In the genomic region with DNA sequence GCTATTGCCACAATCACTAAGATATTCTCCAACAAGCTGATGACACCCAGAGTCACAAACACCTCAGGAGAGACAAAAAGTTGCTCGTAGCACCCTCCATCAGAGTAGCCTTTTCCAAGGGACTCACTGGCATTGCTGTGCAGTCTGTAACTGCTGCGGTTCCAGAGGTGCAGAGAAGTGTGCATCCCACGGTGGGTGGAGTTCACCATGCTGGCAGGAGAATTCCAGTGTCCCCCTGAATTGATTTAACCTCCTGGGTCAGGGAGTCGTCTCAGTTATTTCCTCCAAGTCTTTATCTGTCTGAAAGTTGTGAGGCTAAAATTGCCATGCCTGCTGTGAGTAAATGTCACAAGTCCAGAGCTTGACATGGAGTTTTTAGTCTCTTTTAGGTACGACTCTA, we compare ENCODE assay signal across 14 cellular contexts. TPM values are rescaled to one million over a fixed set of nuclear protein-coding genes. Genes with fewer than 3 reads are reported as not detected.
DNase-seq lines count a peak whose midpoint lies in the region; ATAC-seq and TF ChIP-seq lines count a peak whose summit lies in the region.
"Had no signal": no experiment of that assay in that cellular context is flagged by ENCODE, and none has a peak within 500 bp of the region (broad histone marks: within the 10 kb centered on the region; RNA-seq: fewer than 3 reads in every experiment).

No MANE protein-coding gene starts in this region.

- DNase-seq in PC-3 (no peak), foreskin keratinocyte (no peak), GM10266 (ENCODE audit: extremely low spot score) (no peak)
- no peak for DNase-seq in activated CD4-positive, alpha-beta T cell treated with anti-CD3 and anti-CD28 coated beads, Interleukin-2, amount 10 ng/mL, durations not matched to agents 24 days and 14 days
- DNase-seq: activated CD8-positive, alpha-beta memory T cell treated with anti-CD3 and anti-CD28 coated beads, Interleukin-2, amount 50 U/mL, for 48 hours; activated naive CD4-positive, alpha-beta T cell treated with anti-CD3 and anti-CD28 coated beads for 36 hours; CD8-positive, alpha-beta memory T cell; MV-4-11; Right ventricle myocardium superior; stimulated activated CD4-positive, alpha-beta T cell treated with anti-CD3 and anti-CD28 coated beads, Interleukin-2, amount 100 ng/mL, for 24 hours had no signal

- H3K9me3 ChIP-seq in PC-3 (ENCODE audit: low read length) (no peaks in the 10 kb centered on the region), parathyroid adenoma (ENCODE audit: control insufficient read depth, low read length) (no peaks in the 10 kb centered on the region)

- CTCF ChIA-PET in PC-3 (lab: Charles Lee): no interaction called here

- no peaks in the 10 kb centered on the region for H3K9me2 ChIP-seq in PC-3 (replicated peaks; ENCODE audit: low read length)

- BruUV-seq in PC-3 (replicated peaks; lab: Mats Ljungman, UMichigan): no TSS peak

- H3K9ac ChIP-seq in PC-3 (ENCODE audit: low read length) (no peak overlapping the region), parathyroid adenoma (no peak overlapping the region)

- no peaks in the 10 kb centered on the region for H3K36me3 Mint-ChIP-seq in activated CD4-positive, alpha-beta T cell treated with anti-CD3 and anti-CD28 coated beads, Interleukin-2, amount 10 ng/mL, durations not matched to agents 24 days and 14 days (ENCODE audit: low read depth)

- H3K9me3 Mint-ChIP-seq in activated CD4-positive, alpha-beta T cell treated with anti-CD3 and anti-CD28 coated beads, Interleukin-2, amount 10 ng/mL, durations not matched to agents 24 days and 14 days: no peaks in the 10 kb centered on the region
- H3K9me3 Mint-ChIP-seq: activated naive CD4-positive, alpha-beta T cell treated with anti-CD3 and anti-CD28 coated beads for 36 hours had no signal

- H3K36me3 ChIP-seq in PC-3 (ENCODE audit: low read depth, low read length) (no peaks in the 10 kb centered on the region), parathyroid adenoma (ENCODE audit: control insufficient read depth, insufficient read depth, low read length) (no peaks in the 10 kb centered on the region)

- H3K4me2 ChIP-seq in PC-3 (ENCODE audit: low read length) (peak overlapping the region; percentile 84), parathyroid adenoma (ENCODE audit: low read length) (peak overlapping the region; percentile 46)

- no peaks in the 10 kb centered on the region for H3F3A ChIP-seq in PC-3 (ENCODE audit: low read length, unreplicated experiment)

- H3K4me1 ChIP-seq in PC-3 (ENCODE audit: insufficient read depth, low read length) (peaks cover 11% of the 10 kb centered on the region; the same call in 1 of the 2 replicates), foreskin keratinocyte (no peaks in the 10 kb centered on the region), parathyroid adenoma (no peaks in the 10 kb centered on the region)

- no peaks in the 10 kb centered on the region for H3K4me1 Mint-ChIP-seq in activated CD4-positive, alpha-beta T cell treated with anti-CD3 and anti-CD28 coated beads, Interleukin-2, amount 10 ng/mL, durations not matched to agents 24 days and 14 days
- H3K4me1 Mint-ChIP-seq: CD8-positive, alpha-beta memory T cell had no signal

- no peak overlapping the region for H3K4me3 ChIP-seq in PC-3 (ENCODE audit: low read length)
- no peak overlapping the region for H3K4me3 ChIP-seq in parathyroid adenoma (ENCODE audit: low read depth, low read length)

- no peaks in the 10 kb centered on the region for H3K27me3 ChIP-seq in PC-3 (ENCODE audit: low read length)
- peaks cover 3% of the 10 kb centered on the region for H3K27me3 ChIP-seq in foreskin keratinocyte
- H3K27me3 ChIP-seq in parathyroid adenoma (ENCODE audit: control insufficient read depth, insufficient read depth, low read length): no peaks in the 10 kb centered on the region

- peak overlapping the region; percentile 83; the same call in 1 of the 2 replicates for H2AFZ ChIP-seq in PC-3 (ENCODE audit: low read length)
- H2AFZ ChIP-seq in parathyroid adenoma: no peak overlapping the region

- POLR2A ChIA-PET in PC-3 (lab: Charles Lee; ENCODE audit: unreplicated experiment): no interaction called here

- no peaks in the 10 kb centered on the region for H3K27me3 Mint-ChIP-seq in activated CD4-positive, alpha-beta T cell treated with anti-CD3 and anti-CD28 coated beads, Interleukin-2, amount 10 ng/mL, durations not matched to agents 24 days and 14 days
- H3K27me3 Mint-ChIP-seq: CD8-positive, alpha-beta memory T cell had no signal

- H3K27ac ChIP-seq in PC-3 (ENCODE audit: low read length): no peak overlapping the region
- no peak overlapping the region for H3K27ac ChIP-seq in foreskin keratinocyte
- H3K27ac ChIP-seq in parathyroid adenoma: no peak overlapping the region

- intact Hi-C loops in PC-3 (cut with micrococcal nuclease): no loop called here
- intact Hi-C loops in activated CD4-positive, alpha-beta T cell treated with anti-CD3 and anti-CD28 coated beads, Interleukin-2, amount 10 ng/mL, durations not matched to agents 24 days and 14 days (cut with micrococcal nuclease): no loop called here

- H3K79me2 ChIP-seq in PC-3 (ENCODE audit: low read length): no peaks in the 10 kb centered on the region
- H3K79me2 ChIP-seq in parathyroid adenoma: no peaks in the 10 kb centered on the region

- ATAC-seq in GM18498 (IDR thresholded peaks at IDR 0.05; ENCODE audit: unreplicated experiment) (peak; percentile 21), PC-3 (no peak), foreskin keratinocyte (peak; percentile 5), HG03045 (IDR thresholded peaks at IDR 0.05; ENCODE audit: unreplicated experiment) (no peak)
- ATAC-seq: HepG2 had no signal

- no peaks in the 10 kb centered on the region for H4K20me1 ChIP-seq in PC-3 (ENCODE audit: low read length)

- H3K4me3 Mint-ChIP-seq in activated CD4-positive, alpha-beta T cell treated with anti-CD3 and anti-CD28 coated beads, Interleukin-2, amount 10 ng/mL, durations not matched to agents 24 days and 14 days: no peak overlapping the region
- H3K4me3 Mint-ChIP-seq: activated naive CD4-positive, alpha-beta T cell treated with anti-CD3 and anti-CD28 coated beads for 36 hours; CD8-positive, alpha-beta memory T cell had no signal

- TF ChIP-seq CTCF in PC-3 (conservative IDR thresholded peaks at IDR 0.05; ENCODE audit: low read depth, low read length) (no peak), foreskin keratinocyte (conservative IDR thresholded peaks at IDR 0.05) (no peak), parathyroid adenoma (IDR thresholded peaks at IDR 0.05) (no peak), GM10266 (IDR thresholded peaks at IDR 0.05; ENCODE audit: control insufficient read depth, insufficient read depth, low read depth, missing control alignments) (no peak)

- no peak overlapping the region for H3K27ac Mint-ChIP-seq in activated CD4-positive, alpha-beta T cell treated with anti-CD3 and anti-CD28 coated beads, Interleukin-2, amount 10 ng/mL, durations not matched to agents 24 days and 14 days
- H3K27ac Mint-ChIP-seq: activated naive CD4-positive, alpha-beta T cell treated with anti-CD3 and anti-CD28 coated beads for 36 hours; CD8-positive, alpha-beta memory T cell had no signal

RNA-seq across cellular contexts. Expression of gene MC4R, which starts 0.4 kb away (rescaled TPM):
- total RNA-seq in PC-3 (2014; rRNA removed) (not detected in 2 replicates), foreskin keratinocyte (not detected in 2 replicates)
- not detected in 2 replicates for polyA plus RNA-seq in foreskin keratinocyte
- total RNA-seq in activated CD4-positive, alpha-beta T cell treated with anti-CD3 and anti-CD28 coated beads, Interleukin-2, amount 10 ng/mL, durations not matched to agents 24 days and 14 days: not detected in 2 replicates
- total RNA-seq: activated naive CD4-positive, alpha-beta T cell treated with anti-CD3 and anti-CD28 coated beads for 36 hours; CD8-positive, alpha-beta memory T cell; HepG2; Right ventricle myocardium superior had no signal
- polyA plus RNA-seq: CD8-positive, alpha-beta memory T cell; HepG2 had no signal

Comparison
In these comparisons a context has a peak if more than half of its experiments do, and no peak if none do; other contexts are left out.
1. ATAC-seq: peak in GM18498 (single experiment) and foreskin keratinocyte (single experiment); none in PC-3 (single experiment) and HG03045 (single experiment).